Comparison of ENCODE assay signal across 1 cellular context in genomic region chr3:25455316-25456232, GRCh38.
TF ChIP-seq lines count a peak whose summit lies in the region.

No MANE protein-coding gene starts in this region.

TF ChIP-seq in WTC11, 78 proteins besides CTCF, POLR2A, EP300 and RAD21 (continued from another document):
- TF ChIP-seq AR (CRISPR knock-in tag; IDR thresholded peaks at IDR 0.05): no peak
- TF ChIP-seq TCF7 (CRISPR knock-in tag; IDR thresholded peaks at IDR 0.05; ENCODE audit: low read depth): no peak
- no peak for TF ChIP-seq STAT6 (CRISPR knock-in tag; conservative IDR thresholded peaks at IDR 0.05; ENCODE audit: low read depth)
- TF ChIP-seq ZBTB43 (CRISPR knock-in tag; IDR thresholded peaks at IDR 0.05): no peak
